Comparison of ENCODE assay signal across 8 cellular contexts in genomic region chr17:50055426-50056216, GRCh38. TPM values are rescaled to one million over a fixed set of nuclear protein-coding genes. Genes with fewer than 3 reads are reported as not detected.
DNase-seq lines count a peak whose midpoint lies in the region; ATAC-seq, FAIRE-seq and TF ChIP-seq lines count a peak whose summit lies in the region.

TSS of gene ITGA3 (plus strand) at chr17:50056110. CDS start at chr17:50056440, 330 bp downstream.

- peak within 1 kb of the TSS; percentile 21 for H3K27ac ChIP-seq in CD4-positive, alpha-beta T cell (ENCODE audit: low read depth, low read length)
- H3K27ac ChIP-seq in kidney (ENCODE audit: low read depth in 2 of 2, low read length in 2 of 2), result peak within 1 kb of the TSS; percentile 91 to 94

- CTCF ChIA-PET in CD4-positive, alpha-beta T cell (lab: Charles Lee), result interaction anchor here (1.6 to 3.7 kb wide), 4 partner anchors 32 to 175 kb away, joined by 3 to 17 read pairs (median 7); partner anchors contain the start of gene PDK2

- intact Hi-C loops in CD4-positive, alpha-beta T cell (cut with DNase I, micrococcal nuclease), result loop anchor here (2.0 to 5.0 kb wide), 2 partner anchors 29 to 37 kb away; no protein-coding TSS in a partner anchor
- intact Hi-C loops in kidney (cut with DNase I), result no loop called here

- H3K36me3 ChIP-seq in kidney (ENCODE audit: control insufficient read depth in 1 of 2, insufficient read depth in 2 of 2, low read length in 2 of 2), result no peaks in the 10 kb centered on the region

- H3K4me1 ChIP-seq in kidney (ENCODE audit: control insufficient read depth in 1 of 2, insufficient read depth in 1 of 2, low read depth in 1 of 2, low read length in 2 of 2), result peaks cover 48 to 50% of the 10 kb centered on the region in 2 donors

- no peaks in the 10 kb centered on the region for H3K9me3 Mint-ChIP-seq in CD4-positive, alpha-beta T cell
- no peaks in the 10 kb centered on the region for H3K9me3 Mint-ChIP-seq in chondrocyte (ENCODE audit: low read depth)

- H3K4me3 ChIP-seq in kidney (ENCODE audit: low read length in 2 of 2), result peak within 1 kb of the TSS; percentile 77 to 81

- H3K27ac Mint-ChIP-seq in CD4-positive, alpha-beta T cell, result peak within 1 kb of the TSS; percentile 62
- H3K27ac Mint-ChIP-seq in chondrocyte (ENCODE audit: unreplicated experiment), result peak within 1 kb of the TSS; percentile 93

- no peaks in the 10 kb centered on the region for H3K9me3 ChIP-seq in CD4-positive, alpha-beta T cell (ENCODE audit: control insufficient read depth, low read length)
- no peaks in the 10 kb centered on the region for H3K9me3 ChIP-seq in kidney (ENCODE audit: control insufficient read depth in 1 of 2, low read length in 2 of 2)

- TF ChIP-seq POLR2A in H54 (IDR thresholded peaks at IDR 0.05; ENCODE audit: low read depth, low read length), result peak; percentile 95

- FAIRE-seq in H54 (lab: Jason Lieb, UNC), result no peak
- FAIRE-seq in kidney (lab: Jason Lieb, UNC), result no peak

- POLR2A ChIA-PET in CD4-positive, alpha-beta T cell (lab: Charles Lee), result interaction anchor here (1.0 to 1.9 kb wide), 4 partner anchors 12 to 267 kb away, joined by 3 to 6 read pairs (median 4); partner anchors contain the start of gene KAT7

- no peaks in the 10 kb centered on the region for H3K27me3 ChIP-seq in CD4-positive, alpha-beta T cell (ENCODE audit: control insufficient read depth, insufficient read depth, low read length)

- ATAC-seq in CD4-positive, alpha-beta T cell (ENCODE audit: poor library complexity), result peak; percentile 58
- no peak for ATAC-seq in HG03097 (IDR thresholded peaks at IDR 0.05; ENCODE audit: low FRiP score, unreplicated experiment)

- H3K4me3 Mint-ChIP-seq in CD4-positive, alpha-beta T cell, result peak within 1 kb of the TSS; percentile 93
- peak within 1 kb of the TSS; percentile 82 for H3K4me3 Mint-ChIP-seq in chondrocyte (ENCODE audit: unreplicated experiment)

- H3K4me1 Mint-ChIP-seq in CD4-positive, alpha-beta T cell (ENCODE audit: low read depth), result peaks cover 30% of the 10 kb centered on the region
- peaks cover 85% of the 10 kb centered on the region for H3K4me1 Mint-ChIP-seq in chondrocyte (ENCODE audit: low read depth)

- H3K27me3 Mint-ChIP-seq in CD4-positive, alpha-beta T cell, result no peaks in the 10 kb centered on the region
- no peaks in the 10 kb centered on the region for H3K27me3 Mint-ChIP-seq in chondrocyte (ENCODE audit: low read depth)

- peak within 1 kb of the TSS; percentile 81 to 96 for H3K9ac ChIP-seq in kidney (ENCODE audit: low read length in 2 of 2)

- TF ChIP-seq CTCF in CD4-positive, alpha-beta T cell (IDR thresholded peaks at IDR 0.05), result no peak
- TF ChIP-seq CTCF in chondrocyte (IDR thresholded peaks at IDR 0.05), result no peak
- TF ChIP-seq CTCF in kidney (IDR thresholded peaks at IDR 0.05; ENCODE audit: borderline replicate concordance, extremely low read depth, insufficient read depth), result no peak

- peaks cover 6% of the 10 kb centered on the region for H3K36me3 Mint-ChIP-seq in CD4-positive, alpha-beta T cell (ENCODE audit: low read depth)
- peaks cover 3% of the 10 kb centered on the region for H3K36me3 Mint-ChIP-seq in chondrocyte (ENCODE audit: low read depth)

- peak; percentile 14 to 72 (median 49) for DNase-seq in CD4-positive, alpha-beta T cell
- DNase-seq in H54 (ENCODE audit: insufficient read length, low spot score), result peak; percentile 89
- DNase-seq in NCI-H2107 treated with DMSO at 0.1 percent for 48 hours (lab: John Stamatoyannopoulos, UW; ENCODE audit: unreplicated experiment), result peak; percentile 85
- DNase-seq in activated CD4-positive, alpha-beta T cell treated with anti-CD3 and anti-CD28 coated beads for 24 hours (ENCODE audit: low read depth in 2 of 2), result peak; percentile 41 to 51
- peak; percentile 94 for DNase-seq in chondrocyte (ENCODE audit: low spot score)
- DNase-seq in kidney, result peak; percentile 95
- peak in 2 of 3 donors; percentile 30 to 60 for DNase-seq in stimulated activated CD4-positive, alpha-beta T cell treated with anti-CD3 and anti-CD28 coated beads, Interleukin-12 subunit alpha, Interleukin-12 subunit beta, amount 100 ng/mL, for 48 hours (ENCODE audit: low read depth in 2 of 3, low spot score in 1 of 3)

RNA-seq across cellular contexts. Expression of gene ITGA3, which starts in this region (rescaled TPM):
- total RNA-seq in CD4-positive, alpha-beta T cell, result 1 to 10 TPM; 2.3 to 2.4 TPM
- 85.8 to 236 TPM (median 216 TPM) in 3 replicates for total RNA-seq in chondrocyte
- 367 TPM for total RNA-seq in kidney
- polyA plus RNA-seq in kidney (ENCODE audit: insufficient read depth, low read depth, low replicate concordance), result 117 TPM

Comparison
In these comparisons a context has a peak if more than half of its experiments do, and no peak if none do; other contexts are left out.
1. RNA of gene ITGA3 (total RNA-seq): 367 TPM in kidney (single experiment) and 85.8 to 236 TPM in chondrocyte; 2.3 to 2.4 TPM in CD4-positive, alpha-beta T cell; every median in the first group is over 10 times any median in the second.
2. DNase-seq: peak in every context shown above with its lines; median percentile 95 in kidney; 94 in chondrocyte; 89 in H54; 85 in NCI-H2107 treated with DMSO at 0.1 percent for 48 hours; 49 in CD4-positive, alpha-beta T cell; 46 in activated CD4-positive, alpha-beta T cell treated with anti-CD3 and anti-CD28 coated beads for 24 hours; 45 in stimulated activated CD4-positive, alpha-beta T cell treated with anti-CD3 and anti-CD28 coated beads, Interleukin-12 subunit alpha, Interleukin-12 subunit beta, amount 100 ng/mL, for 48 hours.